9 cellular contexts compared by ENCODE assay signal in genomic region chr5:59099270-59099994, GRCh38.
DNase-seq lines count a peak whose midpoint lies in the region; ATAC-seq, FAIRE-seq and TF ChIP-seq lines count a peak whose summit lies in the region.
"Had no signal": no experiment of that assay in that cellular context is flagged by ENCODE, and none has a peak within 500 bp of the region (broad histone marks: within the 10 kb centered on the region; RNA-seq: fewer than 3 reads in every experiment).

No MANE protein-coding gene starts in this region.

- H3K36me3 Mint-ChIP-seq in chondrocyte (ENCODE audit: low read depth) = no peaks in the 10 kb centered on the region

- intact Hi-C loops in endothelial cell of umbilical vein (cut with micrococcal nuclease) = no loop called here

- H3K9me3 Mint-ChIP-seq in chondrocyte (ENCODE audit: low read depth) = no peaks in the 10 kb centered on the region

- peak; percentile 37 for DNase-seq in stimulated activated CD4-positive, alpha-beta T cell treated with anti-CD3 and anti-CD28 coated beads, Interleukin-15, amount 100 ng/mL, for 24 hours
- DNase-seq in stimulated activated CD4-positive, alpha-beta T cell treated with anti-CD3 and anti-CD28 coated beads, Interleukin-12 subunit alpha, Interleukin-12 subunit beta, amount 100 ng/mL, for 4 hours = no peak
- DNase-seq in endothelial cell of umbilical vein (ENCODE audit: low read depth, low spot score) (no peak), stromal cell of bone marrow (ENCODE audit: low read depth) (peak; percentile 28), chondrocyte (ENCODE audit: low spot score) (no peak)

- H4K20me1 ChIP-seq in endothelial cell of umbilical vein (replicated peaks; ENCODE audit: control insufficient read depth, extremely low read depth, insufficient read depth, low read length) = no peaks in the 10 kb centered on the region

- dilution Hi-C loops in endothelial cell of umbilical vein (cut with MboI; ENCODE audit: extremely low pct_ligation_motif_present, low sequenced_read_pairs) = no loop called here

- no peaks in the 10 kb centered on the region for H3K36me3 ChIP-seq in endothelial cell of umbilical vein (ENCODE audit: control insufficient read depth in 2 of 2, extremely low read depth in 1 of 2, insufficient read depth in 2 of 2, low read length in 2 of 2)
- H3K36me3 ChIP-seq: neutrophil had no signal

- H3K4me3 Mint-ChIP-seq in chondrocyte (ENCODE audit: unreplicated experiment) = no peak overlapping the region

- no peak overlapping the region for H3K4me2 ChIP-seq in endothelial cell of umbilical vein (ENCODE audit: insufficient read depth, low read length)

- no peak for TF ChIP-seq CTCF in endothelial cell of umbilical vein (IDR thresholded peaks at IDR 0.05; ENCODE audit: extremely low read depth in 1 of 2, insufficient read depth in 1 of 2, low read depth in 1 of 2, low read length in 2 of 2)
- no peak for TF ChIP-seq CTCF in chondrocyte (IDR thresholded peaks at IDR 0.05)

- peaks cover 10% of the 10 kb centered on the region for H3K4me1 Mint-ChIP-seq in chondrocyte (ENCODE audit: low read depth)

- H3K4me3 ChIP-seq in endothelial cell of umbilical vein (replicated peaks in 1 of 3; ENCODE audit: insufficient read depth in 1 of 3, low read depth in 1 of 3, low read length in 3 of 3) = no peak overlapping the region

- no peaks in the 10 kb centered on the region for H3K9me1 ChIP-seq in endothelial cell of umbilical vein (replicated peaks; ENCODE audit: control insufficient read depth, extremely low read depth, insufficient read depth, low read length)

- CTCF ChIA-PET in endothelial cell of umbilical vein (lab: Charles Lee) = interaction anchor here (1.9 kb wide), 1 partner anchor 213 kb away, joined by 5 read pairs; no protein-coding TSS in a partner anchor

- TF ChIP-seq POLR2A in endothelial cell of umbilical vein (IDR thresholded peaks at IDR 0.05; ENCODE audit: low read depth, low read length) = no peak

- H3K27me3 ChIP-seq in endothelial cell of umbilical vein (ENCODE audit: control insufficient read depth in 2 of 2, insufficient read depth in 2 of 2, low read length in 2 of 2) = no peaks in the 10 kb centered on the region
- H3K27me3 ChIP-seq: neutrophil had no signal

- H3K27ac Mint-ChIP-seq in chondrocyte (ENCODE audit: unreplicated experiment) = no peak overlapping the region

- H3K9me3 ChIP-seq in endothelial cell of umbilical vein (replicated peaks; ENCODE audit: control insufficient read depth, insufficient read depth, low read length) = no peaks in the 10 kb centered on the region
- H3K9me3 ChIP-seq: neutrophil had no signal

- H3K4me1 ChIP-seq in endothelial cell of umbilical vein (ENCODE audit: control insufficient read depth, extremely low read depth, insufficient read depth, low read length) = no peaks in the 10 kb centered on the region

- no peak overlapping the region for H3K27ac ChIP-seq in endothelial cell of umbilical vein (ENCODE audit: insufficient read depth, low read depth, low read length)
- H3K27ac ChIP-seq: neutrophil had no signal

- no peaks in the 10 kb centered on the region for H3K79me2 ChIP-seq in endothelial cell of umbilical vein (ENCODE audit: control insufficient read depth, insufficient read depth, low read length)

- H3K27me3 Mint-ChIP-seq in chondrocyte (ENCODE audit: low read depth) = no peaks in the 10 kb centered on the region

- POLR2A ChIA-PET in endothelial cell of umbilical vein (lab: Charles Lee) = no interaction called here

- no peak overlapping the region for H3K9ac ChIP-seq in endothelial cell of umbilical vein (replicated peaks; ENCODE audit: extremely low read depth, insufficient read depth, low read length)

- no TSS peak for BruUV-seq in endothelial cell of umbilical vein (replicated peaks; lab: Mats Ljungman, UMichigan)

- FAIRE-seq in endothelial cell of umbilical vein (lab: Jason Lieb, UNC) = no peak

- ATAC-seq in SK-N-SH treated with all-trans-retinoic acid at 6 μM for 48 hours (peak; percentile 52; the same call in 2 of the 3 replicates), GM21367 (IDR thresholded peaks at IDR 0.05; ENCODE audit: unreplicated experiment) (no peak), HG03135 (IDR thresholded peaks at IDR 0.05; ENCODE audit: unreplicated experiment) (no peak)

- no peak overlapping the region for H2AFZ ChIP-seq in endothelial cell of umbilical vein (ENCODE audit: low read depth, low read length)

TF ChIP-seq in SK-N-SH treated with all-trans-retinoic acid at 6 μM for 48 hours, 23 proteins besides CTCF, POLR2A, EP300 and RAD21 (continues in another document):
- TF ChIP-seq TCF4 (CRISPR knock-in tag; IDR thresholded peaks at IDR 0.05; ENCODE audit: borderline replicate concordance) = no peak
- TF ChIP-seq ESRRG (CRISPR knock-in tag; IDR thresholded peaks at IDR 0.05) = no peak
- no peak for TF ChIP-seq ZC3H10 (CRISPR knock-in tag; IDR thresholded peaks at IDR 0.05)
- TF ChIP-seq SNAI2 (CRISPR knock-in tag; IDR thresholded peaks at IDR 0.05) = no peak
- TF ChIP-seq CSDC2 (CRISPR knock-in tag; IDR thresholded peaks at IDR 0.05) = no peak
- TF ChIP-seq, protein P1, sequence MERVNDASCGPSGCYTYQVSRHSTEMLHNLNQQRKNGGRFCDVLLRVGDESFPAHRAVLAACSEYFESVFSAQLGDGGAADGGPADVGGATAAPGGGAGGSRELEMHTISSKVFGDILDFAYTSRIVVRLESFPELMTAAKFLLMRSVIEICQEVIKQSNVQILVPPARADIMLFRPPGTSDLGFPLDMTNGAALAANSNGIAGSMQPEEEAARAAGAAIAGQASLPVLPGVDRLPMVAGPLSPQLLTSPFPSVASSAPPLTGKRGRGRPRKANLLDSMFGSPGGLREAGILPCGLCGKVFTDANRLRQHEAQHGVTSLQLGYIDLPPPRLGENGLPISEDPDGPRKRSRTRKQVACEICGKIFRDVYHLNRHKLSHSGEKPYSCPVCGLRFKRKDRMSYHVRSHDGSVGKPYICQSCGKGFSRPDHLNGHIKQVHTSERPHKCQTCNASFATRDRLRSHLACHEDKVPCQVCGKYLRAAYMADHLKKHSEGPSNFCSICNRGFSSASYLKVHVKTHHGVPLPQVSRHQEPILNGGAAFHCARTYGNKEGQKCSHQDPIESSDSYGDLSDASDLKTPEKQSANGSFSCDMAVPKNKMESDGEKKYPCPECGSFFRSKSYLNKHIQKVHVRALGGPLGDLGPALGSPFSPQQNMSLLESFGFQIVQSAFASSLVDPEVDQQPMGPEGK (CRISPR knock-in tag; IDR thresholded peaks at IDR 0.05; ENCODE audit: borderline replicate concordance) = no peak
- TF ChIP-seq, protein P2, sequence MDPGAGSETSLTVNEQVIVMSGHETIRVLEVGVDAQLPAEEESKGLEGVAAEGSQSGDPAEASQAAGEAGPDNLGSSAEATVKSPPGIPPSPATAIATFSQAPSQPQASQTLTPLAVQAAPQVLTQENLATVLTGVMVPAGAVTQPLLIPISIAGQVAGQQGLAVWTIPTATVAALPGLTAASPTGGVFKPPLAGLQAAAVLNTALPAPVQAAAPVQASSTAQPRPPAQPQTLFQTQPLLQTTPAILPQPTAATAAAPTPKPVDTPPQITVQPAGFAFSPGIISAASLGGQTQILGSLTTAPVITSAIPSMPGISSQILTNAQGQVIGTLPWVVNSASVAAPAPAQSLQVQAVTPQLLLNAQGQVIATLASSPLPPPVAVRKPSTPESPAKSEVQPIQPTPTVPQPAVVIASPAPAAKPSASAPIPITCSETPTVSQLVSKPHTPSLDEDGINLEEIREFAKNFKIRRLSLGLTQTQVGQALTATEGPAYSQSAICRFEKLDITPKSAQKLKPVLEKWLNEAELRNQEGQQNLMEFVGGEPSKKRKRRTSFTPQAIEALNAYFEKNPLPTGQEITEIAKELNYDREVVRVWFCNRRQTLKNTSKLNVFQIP (CRISPR knock-in tag; IDR thresholded peaks at IDR 0.05; ENCODE audit: borderline replicate concordance, low read depth) = no peak
- TF ChIP-seq RARB (CRISPR knock-in tag; IDR thresholded peaks at IDR 0.05) = no peak
- no peak for TF ChIP-seq ZNF8 (CRISPR knock-in tag; IDR thresholded peaks at IDR 0.05)

TF ChIP-seq in endothelial cell of umbilical vein, 7 proteins besides CTCF, POLR2A, EP300 and RAD21:
- TF ChIP-seq, protein P3, sequence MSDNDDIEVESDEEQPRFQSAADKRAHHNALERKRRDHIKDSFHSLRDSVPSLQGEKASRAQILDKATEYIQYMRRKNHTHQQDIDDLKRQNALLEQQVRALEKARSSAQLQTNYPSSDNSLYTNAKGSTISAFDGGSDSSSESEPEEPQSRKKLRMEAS (IDR thresholded peaks at IDR 0.05; ENCODE audit: insufficient read depth, insufficient read length) = no peak
- TF ChIP-seq FOS (IDR thresholded peaks at IDR 0.05; ENCODE audit: borderline replicate concordance, insufficient read depth, low read length) (peak; percentile 59), POLR2AphosphoS5 (IDR thresholded peaks at IDR 0.05; ENCODE audit: insufficient read depth, low read depth, low read length) (no peak), GATA2 (IDR thresholded peaks at IDR 0.05; ENCODE audit: insufficient read depth, insufficient read length, low read depth, low read length) (no peak), EZH2 (IDR thresholded peaks at IDR 0.05; ENCODE audit: borderline replicate concordance, low read depth, low read length, severe bottlenecking) (no peak)

Comparison
In these comparisons a context has a peak if more than half of its experiments do, and no peak if none do; other contexts are left out.
1. DNase-seq: peak in stimulated activated CD4-positive, alpha-beta T cell treated with anti-CD3 and anti-CD28 coated beads, Interleukin-15, amount 100 ng/mL, for 24 hours (single experiment) and stromal cell of bone marrow (single experiment); none in stimulated activated CD4-positive, alpha-beta T cell treated with anti-CD3 and anti-CD28 coated beads, Interleukin-12 subunit alpha, Interleukin-12 subunit beta, amount 100 ng/mL, for 4 hours (single experiment), endothelial cell of umbilical vein (single experiment) and chondrocyte (single experiment).